30 cellular contexts compared by ENCODE assay signal in genomic region chr18:49339146-49339545, GRCh38.
"Had no signal": no experiment of that assay in that cellular context is flagged by ENCODE, and none has a peak within 500 bp of the region (broad histone marks: within the 10 kb centered on the region; RNA-seq: fewer than 3 reads in every experiment).

No MANE protein-coding gene starts in this region.

- H3K36me3 ChIP-seq: adrenal gland had no signal

- H3K9me3 ChIP-seq: adrenal gland, body of pancreas had no signal

- H3K27me3 Mint-ChIP-seq: activated CD4-positive, alpha-beta memory T cell treated with anti-CD3 and anti-CD28 coated beads for 36 hours; activated CD4-positive, alpha-beta T cell treated with anti-CD3 and anti-CD28 coated beads for 36 hours; activated CD4-positive, alpha-beta T cell treated with anti-CD3 and anti-CD28 coated beads, Interleukin-2, amount 10 ng/mL, durations not matched to agents 24 days and 14 days; activated CD8-positive, alpha-beta memory T cell treated with anti-CD3 and anti-CD28 coated beads, Interleukin-2, amount 10 ng/mL, durations not matched to agents 7 days and 5 days; activated naive CD4-positive, alpha-beta T cell treated with anti-CD3 and anti-CD28 coated beads, Interleukin-2, amount 50 U/mL, for 24 hours; activated naive CD8-positive, alpha-beta T cell treated with anti-CD3 and anti-CD28 coated beads for 36 hours; activated naive CD8-positive, alpha-beta T cell treated with anti-CD3 and anti-CD28 coated beads, Interleukin-2, amount 50 U/mL, for 24 hours had no signal

- H3K4me3 ChIP-seq: adrenal gland, body of pancreas, dorsolateral prefrontal cortex had no signal

- H3K4me1 Mint-ChIP-seq: activated CD4-positive, alpha-beta T cell treated with anti-CD3 and anti-CD28 coated beads for 36 hours; activated CD4-positive, alpha-beta T cell treated with anti-CD3 and anti-CD28 coated beads, Interleukin-2, amount 10 ng/mL, durations not matched to agents 24 days and 14 days; activated CD8-positive, alpha-beta memory T cell treated with anti-CD3 and anti-CD28 coated beads, Interleukin-2, amount 10 ng/mL, durations not matched to agents 7 days and 5 days; activated naive CD8-positive, alpha-beta T cell treated with anti-CD3 and anti-CD28 coated beads, Interleukin-2, amount 50 U/mL, for 24 hours; endodermal cell had no signal

- DNase-seq: activated CD4-positive, alpha-beta memory T cell treated with anti-CD3 and anti-CD28 coated beads for 36 hours; activated CD4-positive, alpha-beta T cell treated with anti-CD3 and anti-CD28 coated beads for 36 hours; activated CD4-positive, alpha-beta T cell treated with anti-CD3 and anti-CD28 coated beads, Interleukin-2, amount 10 ng/mL, durations not matched to agents 24 days and 14 days; activated CD4-positive, CD25-positive, alpha-beta regulatory T cell; activated CD4-positive, CD25-positive, alpha-beta regulatory T cell treated with anti-CD3 and anti-CD28 coated beads, Interleukin-2, amount 50 U/mL, for 72 hours; activated CD8-positive, alpha-beta memory T cell treated with anti-CD3 and anti-CD28 coated beads, Interleukin-2, amount 10 ng/mL, durations not matched to agents 7 days and 5 days; activated CD8-positive, alpha-beta memory T cell treated with anti-CD3 and anti-CD28 coated beads, Interleukin-2, amount 50 U/mL, for 4 hours; activated CD8-positive, alpha-beta T cell treated with anti-CD3 and anti-CD28 coated beads, Interleukin-2, amount 10 ng/mL, durations not matched to agents 7 days and 5 days; activated effector memory CD4-positive, alpha-beta T cell treated with anti-CD3 and anti-CD28 coated beads, Interleukin-2, amount 50 U/mL, for 16 hours; activated naive CD4-positive, alpha-beta T cell treated with anti-CD3 and anti-CD28 coated beads for 36 hours; activated naive CD8-positive, alpha-beta T cell treated with anti-CD3 and anti-CD28 coated beads for 36 hours; activated naive CD8-positive, alpha-beta T cell treated with anti-CD3 and anti-CD28 coated beads, Interleukin-2, amount 50 U/mL, for 24 hours; activated T-cell treated with anti-CD3 and anti-CD28 coated beads, Interleukin-2, amount 50 U/mL, for 1 hour; activated T-cell treated with anti-CD3 and anti-CD28 coated beads, Interleukin-2, amount 50 U/mL, for 48 hours; adrenal gland; amygdala; aorta; body of pancreas; caudate nucleus; cortex of kidney; dorsolateral prefrontal cortex; effector memory CD4-positive, alpha-beta T cell; endodermal cell; foreskin fibroblast; head of caudate nucleus; T-helper 2 cell had no signal

- H3K9me3 Mint-ChIP-seq: activated CD4-positive, alpha-beta memory T cell treated with anti-CD3 and anti-CD28 coated beads for 36 hours; activated CD4-positive, alpha-beta T cell treated with anti-CD3 and anti-CD28 coated beads, Interleukin-2, amount 10 ng/mL, durations not matched to agents 24 days and 14 days; activated naive CD4-positive, alpha-beta T cell treated with anti-CD3 and anti-CD28 coated beads for 36 hours; activated naive CD4-positive, alpha-beta T cell treated with anti-CD3 and anti-CD28 coated beads, Interleukin-2, amount 50 U/mL, for 24 hours; activated naive CD8-positive, alpha-beta T cell treated with anti-CD3 and anti-CD28 coated beads for 36 hours; activated naive CD8-positive, alpha-beta T cell treated with anti-CD3 and anti-CD28 coated beads, Interleukin-2, amount 50 U/mL, for 24 hours; activated T-helper 1 cell treated with anti-CD3 and anti-CD28 coated beads, Interleukin-12 subunit alpha, Interleukin-12 subunit beta, Interleukin-2, Interleukin-4 antibody, amounts not matched to agents 30 ng/mL and 10 ng/mL and 1 ng/mL, durations not matched to agents 14 hours and 24 hours and 36 hours; activated T-helper 2 cell treated with anti-CD3 and anti-CD28 coated beads, Interferon-gamma antibody, Interleukin-2, Interleukin-4, amounts not matched to agents 10 μg/mL and 5 μg/mL and 100 μg/mL, durations not matched to agents 14 hours and 24 hours and 36 hours had no signal

- H3K36me3 Mint-ChIP-seq: activated CD4-positive, alpha-beta memory T cell treated with anti-CD3 and anti-CD28 coated beads for 36 hours had no signal

- H3K27ac Mint-ChIP-seq: activated CD4-positive, alpha-beta memory T cell treated with anti-CD3 and anti-CD28 coated beads for 36 hours; activated CD4-positive, alpha-beta T cell treated with anti-CD3 and anti-CD28 coated beads for 36 hours; activated CD4-positive, alpha-beta T cell treated with anti-CD3 and anti-CD28 coated beads, Interleukin-2, amount 10 ng/mL, durations not matched to agents 24 days and 14 days; activated CD8-positive, alpha-beta memory T cell treated with anti-CD3 and anti-CD28 coated beads, Interleukin-2, amount 10 ng/mL, durations not matched to agents 7 days and 5 days; activated CD8-positive, alpha-beta T cell treated with anti-CD3 and anti-CD28 coated beads, Interleukin-2, amount 10 ng/mL, durations not matched to agents 7 days and 5 days; activated naive CD4-positive, alpha-beta T cell treated with anti-CD3 and anti-CD28 coated beads for 36 hours; activated naive CD4-positive, alpha-beta T cell treated with anti-CD3 and anti-CD28 coated beads, Interleukin-2, amount 50 U/mL, for 24 hours; activated naive CD8-positive, alpha-beta T cell treated with anti-CD3 and anti-CD28 coated beads for 36 hours; activated naive CD8-positive, alpha-beta T cell treated with anti-CD3 and anti-CD28 coated beads, Interleukin-2, amount 50 U/mL, for 24 hours; activated T-helper 1 cell treated with anti-CD3 and anti-CD28 coated beads, Interleukin-12 subunit alpha, Interleukin-12 subunit beta, Interleukin-2, Interleukin-4 antibody, amounts not matched to agents 30 ng/mL and 10 ng/mL and 1 ng/mL, durations not matched to agents 14 hours and 24 hours and 36 hours; activated T-helper 2 cell treated with anti-CD3 and anti-CD28 coated beads, Interferon-gamma antibody, Interleukin-2, Interleukin-4, amounts not matched to agents 10 μg/mL and 5 μg/mL and 100 μg/mL, durations not matched to agents 14 hours and 24 hours and 36 hours; endodermal cell had no signal

- H3K27ac ChIP-seq: adrenal gland, body of pancreas, dorsolateral prefrontal cortex had no signal

- H3K27me3 ChIP-seq: adrenal gland, body of pancreas, dorsolateral prefrontal cortex had no signal

- H3K4me3 Mint-ChIP-seq: activated CD4-positive, alpha-beta memory T cell treated with anti-CD3 and anti-CD28 coated beads for 36 hours; activated CD4-positive, alpha-beta T cell treated with anti-CD3 and anti-CD28 coated beads for 36 hours; activated CD4-positive, alpha-beta T cell treated with anti-CD3 and anti-CD28 coated beads, Interleukin-2, amount 10 ng/mL, durations not matched to agents 24 days and 14 days; activated CD8-positive, alpha-beta memory T cell treated with anti-CD3 and anti-CD28 coated beads, Interleukin-2, amount 10 ng/mL, durations not matched to agents 7 days and 5 days; activated CD8-positive, alpha-beta T cell treated with anti-CD3 and anti-CD28 coated beads, Interleukin-2, amount 10 ng/mL, durations not matched to agents 7 days and 5 days; activated naive CD4-positive, alpha-beta T cell treated with anti-CD3 and anti-CD28 coated beads for 36 hours; activated naive CD4-positive, alpha-beta T cell treated with anti-CD3 and anti-CD28 coated beads, Interleukin-2, amount 50 U/mL, for 24 hours; activated naive CD8-positive, alpha-beta T cell treated with anti-CD3 and anti-CD28 coated beads for 36 hours; activated naive CD8-positive, alpha-beta T cell treated with anti-CD3 and anti-CD28 coated beads, Interleukin-2, amount 50 U/mL, for 24 hours; activated T-helper 1 cell treated with anti-CD3 and anti-CD28 coated beads, Interleukin-12 subunit alpha, Interleukin-12 subunit beta, Interleukin-2, Interleukin-4 antibody, amounts not matched to agents 30 ng/mL and 10 ng/mL and 1 ng/mL, durations not matched to agents 14 hours and 24 hours and 36 hours; endodermal cell had no signal

- ATAC-seq: activated CD4-positive, alpha-beta T cell treated with anti-CD3 and anti-CD28 coated beads for 36 hours; activated CD8-positive, alpha-beta memory T cell treated with anti-CD3 and anti-CD28 coated beads, Interleukin-2, amount 10 ng/mL, durations not matched to agents 7 days and 5 days; activated CD8-positive, alpha-beta T cell treated with anti-CD3 and anti-CD28 coated beads, Interleukin-2, amount 10 ng/mL, durations not matched to agents 7 days and 5 days; activated naive CD8-positive, alpha-beta T cell treated with anti-CD3 and anti-CD28 coated beads, Interleukin-2, amount 50 U/mL, for 24 hours; body of pancreas; esophagus mucosa had no signal
